ENCODE assay signal across 34 cellular contexts in genomic region chr3:66242788-66243463, GRCh38.
"Had no signal": no experiment of that assay in that cellular context is flagged by ENCODE, and none has a peak within 500 bp of the region (broad histone marks: within the 10 kb centered on the region; RNA-seq: fewer than 3 reads in every experiment).

No MANE protein-coding gene starts in this region.

- H3K4me3 Mint-ChIP-seq: activated CD4-positive, alpha-beta memory T cell treated with anti-CD3 and anti-CD28 coated beads for 36 hours; activated CD4-positive, alpha-beta T cell treated with anti-CD3 and anti-CD28 coated beads for 36 hours; activated CD4-positive, alpha-beta T cell treated with anti-CD3 and anti-CD28 coated beads, Interleukin-2, amount 10 ng/mL, durations not matched to agents 24 days and 14 days; activated CD8-positive, alpha-beta memory T cell treated with anti-CD3 and anti-CD28 coated beads, Interleukin-2, amount 10 ng/mL, durations not matched to agents 7 days and 5 days; activated CD8-positive, alpha-beta T cell treated with anti-CD3 and anti-CD28 coated beads, Interleukin-2, amount 10 ng/mL, durations not matched to agents 7 days and 5 days; activated naive CD4-positive, alpha-beta T cell treated with anti-CD3 and anti-CD28 coated beads for 36 hours; activated naive CD4-positive, alpha-beta T cell treated with anti-CD3 and anti-CD28 coated beads, Interleukin-2, amount 50 U/mL, for 24 hours; activated naive CD8-positive, alpha-beta T cell treated with anti-CD3 and anti-CD28 coated beads, Interleukin-2, amount 10 ng/mL, durations not matched to agents 7 days and 5 days; activated T-helper 1 cell treated with anti-CD3 and anti-CD28 coated beads, Interleukin-12 subunit alpha, Interleukin-12 subunit beta, Interleukin-2, Interleukin-4 antibody, amounts not matched to agents 30 ng/mL and 10 ng/mL and 1 ng/mL, durations not matched to agents 14 hours and 24 hours and 36 hours; central memory CD8-positive, alpha-beta T cell; effector memory CD8-positive, alpha-beta T cell; T-helper 17 cell; T-helper 2 cell treated with Interferon-gamma antibody and Interleukin-4, amounts not matched to agents 5 μg/mL and 100 μg/mL, for 36 hours had no signal

- H3K9me3 Mint-ChIP-seq: effector memory CD8-positive, alpha-beta T cell had no signal

- H3K27me3 Mint-ChIP-seq: activated CD4-positive, alpha-beta memory T cell treated with anti-CD3 and anti-CD28 coated beads for 36 hours; activated CD4-positive, alpha-beta T cell treated with anti-CD3 and anti-CD28 coated beads for 36 hours; activated CD4-positive, alpha-beta T cell treated with anti-CD3 and anti-CD28 coated beads, Interleukin-2, amount 10 ng/mL, durations not matched to agents 24 days and 14 days; activated CD8-positive, alpha-beta memory T cell treated with anti-CD3 and anti-CD28 coated beads, Interleukin-2, amount 10 ng/mL, durations not matched to agents 7 days and 5 days; activated naive CD4-positive, alpha-beta T cell treated with anti-CD3 and anti-CD28 coated beads, Interleukin-2, amount 50 U/mL, for 24 hours; activated naive CD8-positive, alpha-beta T cell treated with anti-CD3 and anti-CD28 coated beads, Interleukin-2, amount 10 ng/mL, durations not matched to agents 7 days and 5 days; central memory CD8-positive, alpha-beta T cell; effector memory CD8-positive, alpha-beta T cell; T-helper 17 cell had no signal

- H3K4me3 ChIP-seq: esophagus muscularis mucosa, gastroesophageal sphincter had no signal

- H3K27me3 ChIP-seq: brain microvascular endothelial cell, esophagus muscularis mucosa, foreskin keratinocyte, gastroesophageal sphincter had no signal

- H3K27ac ChIP-seq: brain microvascular endothelial cell, esophagus muscularis mucosa, foreskin keratinocyte, gastroesophageal sphincter had no signal

- ATAC-seq: activated CD4-positive, alpha-beta T cell treated with anti-CD3 and anti-CD28 coated beads for 36 hours; activated CD8-positive, alpha-beta memory T cell treated with anti-CD3 and anti-CD28 coated beads, Interleukin-2, amount 10 ng/mL, durations not matched to agents 7 days and 5 days; activated CD8-positive, alpha-beta T cell treated with anti-CD3 and anti-CD28 coated beads, Interleukin-2, amount 10 ng/mL, durations not matched to agents 7 days and 5 days; effector memory CD8-positive, alpha-beta T cell; foreskin keratinocyte; gastroesophageal sphincter; T-helper 17 cell had no signal

- H3K4me1 ChIP-seq: esophagus muscularis mucosa, foreskin keratinocyte, gastroesophageal sphincter had no signal

- DNase-seq: activated CD4-positive, alpha-beta memory T cell treated with anti-CD3 and anti-CD28 coated beads for 36 hours; activated CD4-positive, alpha-beta T cell treated with anti-CD3 and anti-CD28 coated beads for 36 hours; activated CD4-positive, alpha-beta T cell treated with anti-CD3 and anti-CD28 coated beads, Interleukin-2, amount 10 ng/mL, durations not matched to agents 24 days and 14 days; activated CD4-positive, CD25-positive, alpha-beta regulatory T cell; activated CD4-positive, CD25-positive, alpha-beta regulatory T cell treated with anti-CD3 and anti-CD28 coated beads, Interleukin-2, amount 50 U/mL, for 72 hours; activated CD8-positive, alpha-beta memory T cell treated with anti-CD3 and anti-CD28 coated beads, Interleukin-2, amount 10 ng/mL, durations not matched to agents 7 days and 5 days; activated CD8-positive, alpha-beta memory T cell treated with anti-CD3 and anti-CD28 coated beads, Interleukin-2, amount 50 U/mL, for 4 hours; activated CD8-positive, alpha-beta T cell treated with anti-CD3 and anti-CD28 coated beads, Interleukin-2, amount 10 ng/mL, durations not matched to agents 7 days and 5 days; activated effector memory CD4-positive, alpha-beta T cell treated with anti-CD3 and anti-CD28 coated beads, Interleukin-2, amount 50 U/mL, for 16 hours; activated naive CD4-positive, alpha-beta T cell treated with anti-CD3 and anti-CD28 coated beads for 36 hours; activated naive CD8-positive, alpha-beta T cell treated with anti-CD3 and anti-CD28 coated beads, Interleukin-2, amount 10 ng/mL, durations not matched to agents 7 days and 5 days; activated T-cell treated with anti-CD3 and anti-CD28 coated beads, Interleukin-2, amount 50 U/mL, for 1 hour; activated T-cell treated with anti-CD3 and anti-CD28 coated beads, Interleukin-2, amount 50 U/mL, for 48 hours; amniotic stem cell; anterior cingulate cortex; brain microvascular endothelial cell; cortex of kidney; dermis blood vessel endothelial cell; effector CD4-positive, alpha-beta T cell; effector memory CD8-positive, alpha-beta T cell; erythroblast; foreskin keratinocyte; T-helper 1 cell; T-helper 17 cell; T1000 had no signal

- FAIRE-seq: astrocyte, bronchial epithelial cell had no signal

- H3K27ac Mint-ChIP-seq: activated CD4-positive, alpha-beta memory T cell treated with anti-CD3 and anti-CD28 coated beads for 36 hours; activated CD4-positive, alpha-beta T cell treated with anti-CD3 and anti-CD28 coated beads for 36 hours; activated CD8-positive, alpha-beta memory T cell treated with anti-CD3 and anti-CD28 coated beads, Interleukin-2, amount 10 ng/mL, durations not matched to agents 7 days and 5 days; activated CD8-positive, alpha-beta T cell treated with anti-CD3 and anti-CD28 coated beads, Interleukin-2, amount 10 ng/mL, durations not matched to agents 7 days and 5 days; activated naive CD4-positive, alpha-beta T cell treated with anti-CD3 and anti-CD28 coated beads for 36 hours; activated naive CD8-positive, alpha-beta T cell treated with anti-CD3 and anti-CD28 coated beads, Interleukin-2, amount 10 ng/mL, durations not matched to agents 7 days and 5 days; activated T-helper 1 cell treated with anti-CD3 and anti-CD28 coated beads, Interleukin-12 subunit alpha, Interleukin-12 subunit beta, Interleukin-2, Interleukin-4 antibody, amounts not matched to agents 30 ng/mL and 10 ng/mL and 1 ng/mL, durations not matched to agents 14 hours and 24 hours and 36 hours; activated T-helper 2 cell treated with anti-CD3 and anti-CD28 coated beads, Interferon-gamma antibody, Interleukin-2, Interleukin-4, amounts not matched to agents 10 μg/mL and 5 μg/mL and 100 μg/mL, durations not matched to agents 14 hours and 24 hours and 36 hours; T-helper 17 cell; T-helper 2 cell treated with Interferon-gamma antibody and Interleukin-4, amounts not matched to agents 5 μg/mL and 100 μg/mL, for 36 hours had no signal
